In the genomic region with DNA sequence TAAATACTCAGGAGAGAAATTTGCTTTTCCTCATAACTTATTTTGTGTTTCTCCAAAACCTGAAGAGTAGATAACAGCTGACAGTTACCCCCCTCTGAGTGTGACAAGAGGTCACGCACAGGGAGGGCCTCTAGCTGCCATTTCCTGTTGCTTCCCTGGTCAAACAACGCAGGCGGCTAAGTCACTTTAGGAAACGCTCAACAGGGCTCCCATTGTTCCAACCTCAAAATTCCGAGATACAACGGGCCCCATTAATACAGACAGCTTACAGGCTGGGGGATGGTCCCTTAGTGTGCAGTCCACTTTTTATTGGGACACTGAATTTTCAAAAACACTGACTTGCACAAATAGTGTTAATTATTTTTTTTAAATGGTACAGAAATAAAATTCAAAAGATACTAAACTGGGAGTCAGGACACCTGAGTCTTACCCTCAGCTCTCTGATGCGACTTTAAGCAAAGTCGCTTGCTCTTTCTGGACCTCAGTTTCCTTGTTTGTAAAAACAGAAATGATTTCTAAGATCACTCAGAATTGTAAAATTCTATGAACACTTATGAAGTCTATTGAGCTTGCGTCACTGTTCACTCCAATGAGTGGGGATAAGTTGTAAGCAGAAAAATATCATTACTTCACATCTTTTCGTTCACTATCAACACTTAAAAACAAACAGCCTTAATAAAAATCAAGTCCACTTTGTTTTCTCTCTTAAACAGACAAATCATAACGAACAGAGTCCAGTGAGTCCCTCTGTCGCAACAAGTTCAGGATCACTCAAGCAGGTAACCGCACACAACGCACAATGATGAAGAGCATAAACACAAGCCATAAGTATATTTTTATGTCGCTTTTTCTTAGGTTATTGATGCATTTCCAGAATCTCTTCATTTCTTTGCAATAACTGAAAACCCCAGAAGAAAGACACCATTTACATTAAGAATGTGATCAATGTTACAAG, we compare ENCODE assay signal across 1 cellular context.
TF ChIP-seq lines count a peak whose summit lies in the region.

No MANE protein-coding gene starts in this region.

TF ChIP-seq in HepG2, 621 proteins besides CTCF, POLR2A, EP300 and RAD21 (continues in another document):
- TF ChIP-seq ATF1 (CRISPR knock-in tag; IDR thresholded peaks at IDR 0.05) (no peak), TBP (CRISPR knock-in tag; IDR thresholded peaks at IDR 0.05) (no peak), MEF2D (CRISPR knock-in tag; IDR thresholded peaks at IDR 0.05) (no peak), ZNF333 (CRISPR knock-in tag; IDR thresholded peaks at IDR 0.05; ENCODE audit: borderline replicate concordance) (no peak), MAF1 (CRISPR knock-in tag; IDR thresholded peaks at IDR 0.05; ENCODE audit: borderline replicate concordance) (no peak), ZNF614 (CRISPR knock-in tag; IDR thresholded peaks at IDR 0.05; ENCODE audit: borderline replicate concordance) (peak; percentile 86; the same call in 1 of the 2 replicates), JARID2 (CRISPR knock-in tag; IDR thresholded peaks at IDR 0.05; ENCODE audit: insufficient replicate concordance) (no peak), AGO1 (IDR thresholded peaks at IDR 0.05; ENCODE audit: low read depth, low read length, poor library complexity, severe bottlenecking) (no peak), SRSF4 (IDR thresholded peaks at IDR 0.05; ENCODE audit: low read depth, low read length, poor library complexity, severe bottlenecking) (no peak), HMG20B (CRISPR knock-in tag; conservative IDR thresholded peaks at IDR 0.05) (peak; percentile 54; the same call in 1 of the 2 replicates), MAFK (conservative IDR thresholded peaks at IDR 0.05 in 1 of 2, IDR thresholded peaks at IDR 0.05 in 1 of 2; ENCODE audit: low read length in 2 of 2) (0 out of 4 replicates have a peak, but pooled peaks of 1 of the 2 experiments have one; percentile 8), ZNF264 (CRISPR knock-in tag; IDR thresholded peaks at IDR 0.05) (peak; percentile 71), RFX5 (IDR thresholded peaks at IDR 0.05; ENCODE audit: low read depth, low read length) (no peak), ZNF670 (CRISPR knock-in tag; IDR thresholded peaks at IDR 0.05; ENCODE audit: borderline replicate concordance) (no peak), XRCC5 (optimal IDR thresholded peaks at IDR 0.05; ENCODE audit: low read length) (peak; percentile 86), ZIK1 (CRISPR knock-in tag; IDR thresholded peaks at IDR 0.05; ENCODE audit: borderline replicate concordance, low read depth) (no peak), ZNF703 (CRISPR knock-in tag; IDR thresholded peaks at IDR 0.05; ENCODE audit: borderline replicate concordance) (no peak), ZMAT3 (CRISPR knock-in tag; conservative IDR thresholded peaks at IDR 0.05) (no peak), MTA1 (CRISPR knock-in tag; IDR thresholded peaks at IDR 0.05; ENCODE audit: borderline replicate concordance) (no peak), ZNF547 (CRISPR knock-in tag; IDR thresholded peaks at IDR 0.05) (no peak), ZMYM3 (CRISPR knock-in tag; IDR thresholded peaks at IDR 0.05) (no peak), ZNF7 (CRISPR knock-in tag; IDR thresholded peaks at IDR 0.05) (no peak), ZFX (CRISPR knock-in tag; IDR thresholded peaks at IDR 0.05; ENCODE audit: low read depth) (peak; percentile 51; the same call in 1 of the 2 replicates), MTF2 (CRISPR knock-in tag; IDR thresholded peaks at IDR 0.05; ENCODE audit: borderline replicate concordance) (no peak), ZNF674 (CRISPR knock-in tag; IDR thresholded peaks at IDR 0.05; ENCODE audit: low read depth) (no peak), CBFB (CRISPR knock-in tag; IDR thresholded peaks at IDR 0.05) (peak; percentile 56; the same call in 1 of the 2 replicates), ZNF251 (CRISPR knock-in tag; IDR thresholded peaks at IDR 0.05) (no peak), ZNF232 (CRISPR knock-in tag; IDR thresholded peaks at IDR 0.05; ENCODE audit: borderline replicate concordance) (peak; percentile 73; the same call in 1 of the 2 replicates), KLF9 (CRISPR knock-in tag; IDR thresholded peaks at IDR 0.05; ENCODE audit: low read depth) (no peak), KLF15 (CRISPR knock-in tag; IDR thresholded peaks at IDR 0.05; ENCODE audit: borderline replicate concordance) (no peak), HNF4G (IDR thresholded peaks at IDR 0.05; ENCODE audit: borderline replicate concordance, low read depth, low read length) (peak; percentile 80; the same call in 1 of the 2 replicates), HNF4G (CRISPR knock-in tag; IDR thresholded peaks at IDR 0.05; ENCODE audit: borderline replicate concordance, low read depth) (no peak), RNF2 (conservative IDR thresholded peaks at IDR 0.05; ENCODE audit: low read depth) (no peak), HOXD1 (CRISPR knock-in tag; IDR thresholded peaks at IDR 0.05) (no peak), IKZF4 (CRISPR knock-in tag; IDR thresholded peaks at IDR 0.05; ENCODE audit: borderline replicate concordance, low read depth, not compliant biosample characterization) (no peak), ZBTB20 (CRISPR knock-in tag; IDR thresholded peaks at IDR 0.05; ENCODE audit: borderline replicate concordance, low read depth) (no peak; the same call in 1 of the 2 replicates), ZNF747 (CRISPR knock-in tag; IDR thresholded peaks at IDR 0.05; ENCODE audit: borderline replicate concordance) (no peak), HDAC1 (CRISPR knock-in tag; IDR thresholded peaks at IDR 0.05) (peak; percentile 53; the same call in 1 of the 2 replicates), ZFAT (CRISPR knock-in tag; conservative IDR thresholded peaks at IDR 0.05) (no peak), NFIC (IDR thresholded peaks at IDR 0.05; ENCODE audit: low read length) (peak; percentile 80), BORCS8-MEF2B (CRISPR knock-in tag; IDR thresholded peaks at IDR 0.05) (no peak), ZNF776 (CRISPR knock-in tag; IDR thresholded peaks at IDR 0.05) (no peak), ZFP82 (CRISPR knock-in tag; IDR thresholded peaks at IDR 0.05; ENCODE audit: borderline replicate concordance) (no peak), ZFP37 (CRISPR knock-in tag; IDR thresholded peaks at IDR 0.05; ENCODE audit: borderline replicate concordance) (no peak), TBX3 (IDR thresholded peaks at IDR 0.05; ENCODE audit: borderline replicate concordance) (peak; percentile 33; the same call in 1 of the 2 replicates), ZNF468 (CRISPR knock-in tag; IDR thresholded peaks at IDR 0.05) (no peak), TP53 (CRISPR knock-in tag; conservative IDR thresholded peaks at IDR 0.05) (no peak)
- TF ChIP-seq, protein P1, sequence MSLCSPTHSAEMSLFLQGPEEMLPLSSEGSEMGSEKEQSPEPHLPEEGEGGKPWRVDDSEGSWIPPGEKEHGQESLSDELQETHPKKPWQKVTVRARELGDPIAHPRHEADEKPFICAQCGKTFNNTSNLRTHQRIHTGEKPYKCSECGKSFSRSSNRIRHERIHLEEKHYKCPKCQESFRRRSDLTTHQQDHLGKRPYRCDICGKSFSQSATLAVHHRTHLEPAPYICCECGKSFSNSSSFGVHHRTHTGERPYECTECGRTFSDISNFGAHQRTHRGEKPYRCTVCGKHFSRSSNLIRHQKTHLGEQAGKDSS (CRISPR knock-in tag; IDR thresholded peaks at IDR 0.05; ENCODE audit: borderline replicate concordance, low read depth): peak; percentile 63; the same call in 1 of the 2 replicates
- TF ChIP-seq, protein P2, sequence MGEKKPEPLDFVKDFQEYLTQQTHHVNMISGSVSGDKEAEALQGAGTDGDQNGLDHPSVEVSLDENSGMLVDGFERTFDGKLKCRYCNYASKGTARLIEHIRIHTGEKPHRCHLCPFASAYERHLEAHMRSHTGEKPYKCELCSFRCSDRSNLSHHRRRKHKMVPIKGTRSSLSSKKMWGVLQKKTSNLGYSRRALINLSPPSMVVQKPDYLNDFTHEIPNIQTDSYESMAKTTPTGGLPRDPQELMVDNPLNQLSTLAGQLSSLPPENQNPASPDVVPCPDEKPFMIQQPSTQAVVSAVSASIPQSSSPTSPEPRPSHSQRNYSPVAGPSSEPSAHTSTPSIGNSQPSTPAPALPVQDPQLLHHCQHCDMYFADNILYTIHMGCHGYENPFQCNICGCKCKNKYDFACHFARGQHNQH (CRISPR knock-in tag; IDR thresholded peaks at IDR 0.05): peak; percentile 65; the same call in 1 of the 2 replicates
- TF ChIP-seq, protein P3, sequence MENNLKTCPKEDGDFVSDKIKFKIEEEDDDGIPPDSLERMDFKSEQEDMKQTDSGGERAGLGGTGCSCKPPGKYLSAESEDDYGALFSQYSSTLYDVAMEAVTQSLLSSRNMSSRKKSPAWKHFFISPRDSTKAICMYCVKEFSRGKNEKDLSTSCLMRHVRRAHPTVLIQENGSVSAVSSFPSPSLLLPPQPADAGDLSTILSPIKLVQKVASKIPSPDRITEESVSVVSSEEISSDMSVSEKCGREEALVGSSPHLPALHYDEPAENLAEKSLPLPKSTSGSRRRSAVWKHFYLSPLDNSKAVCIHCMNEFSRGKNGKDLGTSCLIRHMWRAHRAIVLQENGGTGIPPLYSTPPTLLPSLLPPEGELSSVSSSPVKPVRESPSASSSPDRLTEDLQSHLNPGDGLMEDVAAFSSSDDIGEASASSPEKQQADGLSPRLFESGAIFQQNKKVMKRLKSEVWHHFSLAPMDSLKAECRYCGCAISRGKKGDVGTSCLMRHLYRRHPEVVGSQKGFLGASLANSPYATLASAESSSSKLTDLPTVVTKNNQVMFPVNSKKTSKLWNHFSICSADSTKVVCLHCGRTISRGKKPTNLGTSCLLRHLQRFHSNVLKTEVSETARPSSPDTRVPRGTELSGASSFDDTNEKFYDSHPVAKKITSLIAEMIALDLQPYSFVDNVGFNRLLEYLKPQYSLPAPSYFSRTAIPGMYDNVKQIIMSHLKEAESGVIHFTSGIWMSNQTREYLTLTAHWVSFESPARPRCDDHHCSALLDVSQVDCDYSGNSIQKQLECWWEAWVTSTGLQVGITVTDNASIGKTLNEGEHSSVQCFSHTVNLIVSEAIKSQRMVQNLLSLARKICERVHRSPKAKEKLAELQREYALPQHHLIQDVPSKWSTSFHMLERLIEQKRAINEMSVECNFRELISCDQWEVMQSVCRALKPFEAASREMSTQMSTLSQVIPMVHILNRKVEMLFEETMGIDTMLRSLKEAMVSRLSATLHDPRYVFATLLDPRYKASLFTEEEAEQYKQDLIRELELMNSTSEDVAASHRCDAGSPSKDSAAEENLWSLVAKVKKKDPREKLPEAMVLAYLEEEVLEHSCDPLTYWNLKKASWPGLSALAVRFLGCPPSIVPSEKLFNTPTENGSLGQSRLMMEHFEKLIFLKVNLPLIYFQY (CRISPR knock-in tag; IDR thresholded peaks at IDR 0.05; ENCODE audit: borderline replicate concordance): no peak
- TF ChIP-seq, protein P4, sequence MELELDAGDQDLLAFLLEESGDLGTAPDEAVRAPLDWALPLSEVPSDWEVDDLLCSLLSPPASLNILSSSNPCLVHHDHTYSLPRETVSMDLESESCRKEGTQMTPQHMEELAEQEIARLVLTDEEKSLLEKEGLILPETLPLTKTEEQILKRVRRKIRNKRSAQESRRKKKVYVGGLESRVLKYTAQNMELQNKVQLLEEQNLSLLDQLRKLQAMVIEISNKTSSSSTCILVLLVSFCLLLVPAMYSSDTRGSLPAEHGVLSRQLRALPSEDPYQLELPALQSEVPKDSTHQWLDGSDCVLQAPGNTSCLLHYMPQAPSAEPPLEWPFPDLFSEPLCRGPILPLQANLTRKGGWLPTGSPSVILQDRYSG (CRISPR knock-in tag; IDR thresholded peaks at IDR 0.05): no peak
- TF ChIP-seq, protein P5, sequence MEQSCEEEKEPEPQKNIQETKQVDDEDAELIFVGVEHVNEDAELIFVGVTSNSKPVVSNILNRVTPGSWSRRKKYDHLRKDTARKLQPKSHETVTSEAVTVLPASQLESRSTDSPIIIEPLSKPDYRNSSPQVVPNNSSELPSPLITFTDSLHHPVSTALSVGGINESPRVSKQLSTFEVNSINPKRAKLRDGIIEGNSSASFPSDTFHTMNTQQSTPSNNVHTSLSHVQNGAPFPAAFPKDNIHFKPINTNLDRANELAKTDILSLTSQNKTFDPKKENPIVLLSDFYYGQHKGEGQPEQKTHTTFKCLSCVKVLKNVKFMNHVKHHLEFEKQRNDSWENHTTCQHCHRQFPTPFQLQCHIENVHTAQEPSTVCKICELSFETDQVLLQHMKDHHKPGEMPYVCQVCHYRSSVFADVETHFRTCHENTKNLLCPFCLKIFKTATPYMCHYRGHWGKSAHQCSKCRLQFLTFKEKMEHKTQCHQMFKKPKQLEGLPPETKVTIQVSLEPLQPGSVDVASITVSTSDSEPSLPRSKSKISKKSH (CRISPR knock-in tag; IDR thresholded peaks at IDR 0.05; ENCODE audit: borderline replicate concordance): no peak
- TF ChIP-seq, protein P6, sequence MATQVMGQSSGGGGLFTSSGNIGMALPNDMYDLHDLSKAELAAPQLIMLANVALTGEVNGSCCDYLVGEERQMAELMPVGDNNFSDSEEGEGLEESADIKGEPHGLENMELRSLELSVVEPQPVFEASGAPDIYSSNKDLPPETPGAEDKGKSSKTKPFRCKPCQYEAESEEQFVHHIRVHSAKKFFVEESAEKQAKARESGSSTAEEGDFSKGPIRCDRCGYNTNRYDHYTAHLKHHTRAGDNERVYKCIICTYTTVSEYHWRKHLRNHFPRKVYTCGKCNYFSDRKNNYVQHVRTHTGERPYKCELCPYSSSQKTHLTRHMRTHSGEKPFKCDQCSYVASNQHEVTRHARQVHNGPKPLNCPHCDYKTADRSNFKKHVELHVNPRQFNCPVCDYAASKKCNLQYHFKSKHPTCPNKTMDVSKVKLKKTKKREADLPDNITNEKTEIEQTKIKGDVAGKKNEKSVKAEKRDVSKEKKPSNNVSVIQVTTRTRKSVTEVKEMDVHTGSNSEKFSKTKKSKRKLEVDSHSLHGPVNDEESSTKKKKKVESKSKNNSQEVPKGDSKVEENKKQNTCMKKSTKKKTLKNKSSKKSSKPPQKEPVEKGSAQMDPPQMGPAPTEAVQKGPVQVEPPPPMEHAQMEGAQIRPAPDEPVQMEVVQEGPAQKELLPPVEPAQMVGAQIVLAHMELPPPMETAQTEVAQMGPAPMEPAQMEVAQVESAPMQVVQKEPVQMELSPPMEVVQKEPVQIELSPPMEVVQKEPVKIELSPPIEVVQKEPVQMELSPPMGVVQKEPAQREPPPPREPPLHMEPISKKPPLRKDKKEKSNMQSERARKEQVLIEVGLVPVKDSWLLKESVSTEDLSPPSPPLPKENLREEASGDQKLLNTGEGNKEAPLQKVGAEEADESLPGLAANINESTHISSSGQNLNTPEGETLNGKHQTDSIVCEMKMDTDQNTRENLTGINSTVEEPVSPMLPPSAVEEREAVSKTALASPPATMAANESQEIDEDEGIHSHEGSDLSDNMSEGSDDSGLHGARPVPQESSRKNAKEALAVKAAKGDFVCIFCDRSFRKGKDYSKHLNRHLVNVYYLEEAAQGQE (IDR thresholded peaks at IDR 0.05; ENCODE audit: borderline replicate concordance in 1 of 2, low read depth in 1 of 2, low read length in 2 of 2): peak in 1 of 2 experiments; percentile 62; a peak in 1 of 4 replicates
- TF ChIP-seq, protein P7, sequence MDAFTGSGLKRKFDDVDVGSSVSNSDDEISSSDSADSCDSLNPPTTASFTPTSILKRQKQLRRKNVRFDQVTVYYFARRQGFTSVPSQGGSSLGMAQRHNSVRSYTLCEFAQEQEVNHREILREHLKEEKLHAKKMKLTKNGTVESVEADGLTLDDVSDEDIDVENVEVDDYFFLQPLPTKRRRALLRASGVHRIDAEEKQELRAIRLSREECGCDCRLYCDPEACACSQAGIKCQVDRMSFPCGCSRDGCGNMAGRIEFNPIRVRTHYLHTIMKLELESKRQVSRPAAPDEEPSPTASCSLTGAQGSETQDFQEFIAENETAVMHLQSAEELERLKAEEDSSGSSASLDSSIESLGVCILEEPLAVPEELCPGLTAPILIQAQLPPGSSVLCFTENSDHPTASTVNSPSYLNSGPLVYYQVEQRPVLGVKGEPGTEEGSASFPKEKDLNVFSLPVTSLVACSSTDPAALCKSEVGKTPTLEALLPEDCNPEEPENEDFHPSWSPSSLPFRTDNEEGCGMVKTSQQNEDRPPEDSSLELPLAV (CRISPR knock-in tag; conservative IDR thresholded peaks at IDR 0.05; ENCODE audit: low read depth): no peak
